8 cellular contexts compared by ENCODE assay signal in genomic region chrX:120469657-120470056, GRCh38. TPM values are rescaled to one million over a fixed set of nuclear protein-coding genes. Genes with fewer than 3 reads are reported as not detected.
A peak's percentile ranks its signal among the peaks of the same experiment; 100 is the strongest.
DNase-seq lines count a peak whose midpoint lies in the region; ATAC-seq and TF ChIP-seq lines count a peak whose summit lies in the region.
"Not testable (repeated sequence)": the region's sequence is repeated elsewhere in the genome, so short reads cannot be mapped to it uniquely, and the experiment has no call there.

No MANE protein-coding gene starts in this region.

- H3K4me1 ChIP-seq in BLaER1 (peaks cover 13% of the 10 kb centered on the region), spleen (peaks cover 0 to 38% (median 26%) of the 10 kb centered on the region in 6 donors)

- H3K9me3 ChIP-seq in BLaER1; T-helper 17 cell (ENCODE audit: control insufficient read depth, low read length, poor library complexity, severe bottlenecking); spleen: not testable (repeated sequence)

- peak; percentile 3 for ATAC-seq in GM21381 (IDR thresholded peaks at IDR 0.05; ENCODE audit: unreplicated experiment)
- peak; percentile 2 for ATAC-seq in HG02759 (IDR thresholded peaks at IDR 0.05; ENCODE audit: unreplicated experiment)
- ATAC-seq in T-helper 17 cell: not testable (repeated sequence)

- not testable (repeated sequence) for H3K27ac ChIP-seq in BLaER1
- H3K27ac ChIP-seq in dorsolateral prefrontal cortex (peak overlapping the region in 34 of 59 donors; percentile 9 to 94 (median 90)), spleen (peak overlapping the region in 6 of 8 donors; percentile 84 to 95 (median 92))

- not testable (repeated sequence) for H3K4me2 ChIP-seq in BLaER1

- not testable (repeated sequence) for H3K9ac ChIP-seq in BLaER1

- not testable (repeated sequence) for TF ChIP-seq CTCF in dorsolateral prefrontal cortex (IDR thresholded peaks at IDR 0.05 in 54 of 56, conservative IDR thresholded peaks at IDR 0.05 in 2 of 56; ENCODE audit: low read depth in 1 of 56, partially characterized antibody in 56 of 56); mesothelial cell of epicardium (IDR thresholded peaks at IDR 0.05; ENCODE audit: unreplicated experiment); spleen (IDR thresholded peaks at IDR 0.05 in 8 of 11, conservative IDR thresholded peaks at IDR 0.05 in 3 of 11)

- not testable (repeated sequence) for H3K9me3 Mint-ChIP-seq in activated T-helper 2 cell treated with anti-CD3 and anti-CD28 coated beads, Interferon-gamma antibody, Interleukin-2, Interleukin-4, amounts not matched to agents 10 μg/mL and 5 μg/mL and 100 μg/mL, durations not matched to agents 14 hours and 24 hours and 36 hours
- H3K9me3 Mint-ChIP-seq in mesothelial cell of epicardium: peaks cover 16% of the 10 kb centered on the region

- intact Hi-C loops in activated T-helper 2 cell treated with anti-CD3 and anti-CD28 coated beads, Interferon-gamma antibody, Interleukin-2, Interleukin-4, amounts not matched to agents 10 μg/mL and 5 μg/mL and 100 μg/mL, durations not matched to agents 14 hours and 24 hours and 36 hours (cut with micrococcal nuclease): loop anchor here (1.0 to 5.0 kb wide), 2 partner anchors 16 to 87 kb away; no protein-coding TSS in a partner anchor
- intact Hi-C loops in dorsolateral prefrontal cortex (cut with DNase I): loop anchor here (10.0 kb wide), 2 partner anchors 155 to 215 kb away; partner anchors contain the start of genes ZBTB33 (in 2 of the 2) and TMEM255A (in 1 of the 2)
- intact Hi-C loops in spleen (cut with DNase I; ENCODE audit: low total_unique reads): not testable (repeated sequence)

- H3K27me3 ChIP-seq in BLaER1; spleen (replicated peaks in 1 of 7): not testable (repeated sequence)
- peaks cover 0 to 22% (median 0%) of the 10 kb centered on the region in 45 donors for H3K27me3 ChIP-seq in dorsolateral prefrontal cortex

- not testable (repeated sequence) for H3K36me3 Mint-ChIP-seq in T-helper 17 cell (ENCODE audit: low read depth); activated T-helper 2 cell treated with anti-CD3 and anti-CD28 coated beads, Interferon-gamma antibody, Interleukin-2, Interleukin-4, amounts not matched to agents 10 μg/mL and 5 μg/mL and 100 μg/mL, durations not matched to agents 14 hours and 24 hours and 36 hours (ENCODE audit: low read depth); mesothelial cell of epicardium

- DNase-seq in T-helper 17 cell; activated T-helper 2 cell treated with anti-CD3 and anti-CD28 coated beads, Interferon-gamma antibody, Interleukin-2, Interleukin-4, amounts not matched to agents 10 μg/mL and 5 μg/mL and 100 μg/mL, durations not matched to agents 14 hours and 24 hours and 36 hours (ENCODE audit: low spot score); dorsolateral prefrontal cortex; mesothelial cell of epicardium (ENCODE audit: low spot score in 2 of 2, unreplicated experiment in 2 of 2); spleen: not testable (repeated sequence)

- H3K27ac Mint-ChIP-seq in T-helper 17 cell; activated T-helper 2 cell treated with anti-CD3 and anti-CD28 coated beads, Interferon-gamma antibody, Interleukin-2, Interleukin-4, amounts not matched to agents 10 μg/mL and 5 μg/mL and 100 μg/mL, durations not matched to agents 14 hours and 24 hours and 36 hours; mesothelial cell of epicardium: not testable (repeated sequence)

- H3K36me3 ChIP-seq in BLaER1, spleen: not testable (repeated sequence)

- TF ChIP-seq POLR2A in spleen (IDR thresholded peaks at IDR 0.05): not testable (repeated sequence)

- H3K4me3 Mint-ChIP-seq in T-helper 17 cell: peak overlapping the region; percentile 28
- H3K4me3 Mint-ChIP-seq in activated T-helper 2 cell treated with anti-CD3 and anti-CD28 coated beads, Interferon-gamma antibody, Interleukin-2, Interleukin-4, amounts not matched to agents 10 μg/mL and 5 μg/mL and 100 μg/mL, durations not matched to agents 14 hours and 24 hours and 36 hours (ENCODE audit: low read depth): peak overlapping the region; percentile 62
- H3K4me3 Mint-ChIP-seq in mesothelial cell of epicardium: peak overlapping the region; percentile 49

- H3K4me1 Mint-ChIP-seq in T-helper 17 cell (peaks cover 11% of the 10 kb centered on the region), mesothelial cell of epicardium (peaks cover 10% of the 10 kb centered on the region)
- H3K4me1 Mint-ChIP-seq in activated T-helper 2 cell treated with anti-CD3 and anti-CD28 coated beads, Interferon-gamma antibody, Interleukin-2, Interleukin-4, amounts not matched to agents 10 μg/mL and 5 μg/mL and 100 μg/mL, durations not matched to agents 14 hours and 24 hours and 36 hours (ENCODE audit: low read depth): peaks cover 13% of the 10 kb centered on the region

- 61 to 70% (median 65%) methylated on average over 5 of the region's 5 CpGs for WGBS in spleen, 5 donors

- H3K4me3 ChIP-seq in BLaER1: peak overlapping the region; percentile 74; the same call in 1 of the 2 replicates
- H3K4me3 ChIP-seq in dorsolateral prefrontal cortex: peak overlapping the region in 56 of 59 donors; percentile 4 to 84 (median 72)
- peak overlapping the region in 7 of 8 donors; percentile 45 to 75 (median 51) for H3K4me3 ChIP-seq in spleen

- H4K20me1 ChIP-seq in BLaER1: peaks cover 28% of the 10 kb centered on the region

- H3K27me3 Mint-ChIP-seq in T-helper 17 cell; activated T-helper 2 cell treated with anti-CD3 and anti-CD28 coated beads, Interferon-gamma antibody, Interleukin-2, Interleukin-4, amounts not matched to agents 10 μg/mL and 5 μg/mL and 100 μg/mL, durations not matched to agents 14 hours and 24 hours and 36 hours (ENCODE audit: low read depth); mesothelial cell of epicardium (ENCODE audit: low read depth): not testable (repeated sequence)

RNA-seq across cellular contexts. Expression of gene LAMP2, which starts 0.6 kb away (rescaled TPM):
- 10 to 100 TPM; 24.9 to 26.5 TPM for total RNA-seq in T-helper 17 cell
- total RNA-seq in activated T-helper 2 cell treated with anti-CD3 and anti-CD28 coated beads, Interferon-gamma antibody, Interleukin-2, Interleukin-4, amounts not matched to agents 10 μg/mL and 5 μg/mL and 100 μg/mL, durations not matched to agents 14 hours and 24 hours and 36 hours: 39.8 and 40.7 TPM in 2 replicates
- 100 to 1,000 TPM; 107 to 706 (median 222) TPM for total RNA-seq in dorsolateral prefrontal cortex
- 74.1 to 77.7 TPM (median 76.3 TPM) in 3 replicates for total RNA-seq in mesothelial cell of epicardium
- 10 to 100 TPM; 77.2 to 99.3 (median 94.5) TPM for total RNA-seq in spleen
- polyA plus RNA-seq in spleen: 10 to 100 TPM; 13.6 to 24.2 (median 23.3) TPM
